8 cellular contexts compared by ENCODE assay signal in genomic region chr13:49791214-49791752, GRCh38. TPM values are rescaled to one million over a fixed set of nuclear protein-coding genes. Genes with fewer than 3 reads are reported as not detected.
DNase-seq lines count a peak whose midpoint lies in the region; TF ChIP-seq lines count a peak whose summit lies in the region.

No MANE protein-coding gene starts in this region.

- TF ChIP-seq CTCF in GM12864 (IDR thresholded peaks at IDR 0.05; ENCODE audit: low read depth, low read length, missing control alignments) (peak; percentile 9), astrocyte of the cerebellum (IDR thresholded peaks at IDR 0.05; ENCODE audit: low read depth, low read length, missing control alignments) (peak; percentile 10), smooth muscle cell (IDR thresholded peaks at IDR 0.05; ENCODE audit: borderline replicate concordance, insufficient read depth, poor library complexity, severe bottlenecking) (no peak)

- H3K4me3 ChIP-seq in ACC112 (ENCODE audit: low read depth, low read length) (peak overlapping the region; percentile 84), GM12864 (ENCODE audit: low read depth, low read length) (peak overlapping the region; percentile 94), astrocyte of the cerebellum (ENCODE audit: low read depth, low read length) (peak overlapping the region; percentile 69), smooth muscle cell (peak overlapping the region; percentile 61)

- 6% methylated on average over 11 of the region's 11 CpGs for WGBS in smooth muscle cell (ENCODE audit: low lambda C conversion rate)

- H3K9me3 ChIP-seq in smooth muscle cell (replicated peaks; ENCODE audit: low read depth), result no peaks in the 10 kb centered on the region

- H3F3A ChIP-seq in smooth muscle cell (ENCODE audit: low read depth), result no peaks in the 10 kb centered on the region

- H4K20me1 ChIP-seq in smooth muscle cell (ENCODE audit: low read depth), result peaks cover 53% of the 10 kb centered on the region

- no peaks in the 10 kb centered on the region for H3K36me3 ChIP-seq in ACC112 (ENCODE audit: insufficient read depth, low read length)
- H3K36me3 ChIP-seq in smooth muscle cell (ENCODE audit: low read depth), result no peaks in the 10 kb centered on the region

- no peak overlapping the region for H2AFZ ChIP-seq in ACC112 (ENCODE audit: low read length, unreplicated experiment)
- peak overlapping the region; percentile 47 for H2AFZ ChIP-seq in smooth muscle cell (ENCODE audit: low read depth)

- in situ Hi-C loops in astrocyte of the cerebellum (cut with HindIII; ENCODE audit: low sequenced_read_pairs), result no loop called here

- H3K4me2 ChIP-seq in smooth muscle cell, result peak overlapping the region; percentile 87

- no peak overlapping the region for H3K27ac ChIP-seq in ACC112 (ENCODE audit: low read depth, low read length)
- H3K27ac ChIP-seq in smooth muscle cell (ENCODE audit: low read depth), result peak overlapping the region; percentile 90

- H3K79me2 ChIP-seq in ACC112 (ENCODE audit: control insufficient read depth, insufficient read depth, low read length, unreplicated experiment), result peaks cover 52% of the 10 kb centered on the region
- H3K79me2 ChIP-seq in smooth muscle cell (ENCODE audit: low read depth), result peaks cover 51% of the 10 kb centered on the region

- H3K27me3 ChIP-seq in ACC112 (ENCODE audit: insufficient read depth, low read length) (no peaks in the 10 kb centered on the region), smooth muscle cell (ENCODE audit: low read depth) (no peaks in the 10 kb centered on the region)

- peak overlapping the region; percentile 77 for H3K9ac ChIP-seq in smooth muscle cell (ENCODE audit: low read depth)

- H3K4me1 ChIP-seq in ACC112 (ENCODE audit: control insufficient read depth, insufficient read depth, low read length, unreplicated experiment) (peaks cover 21% of the 10 kb centered on the region), smooth muscle cell (ENCODE audit: low read depth) (peaks cover 8% of the 10 kb centered on the region)

- peak; percentile 45 for DNase-seq in GM12864 (ENCODE audit: low read depth)
- DNase-seq in NCI-H1694 treated with DMSO at 0.1 percent for 48 hours (lab: John Stamatoyannopoulos, UW), result peak; percentile 24
- no peak for DNase-seq in astrocyte of the cerebellum (ENCODE audit: low read depth)
- peak; percentile 23 for DNase-seq in iPS-NIHi11 (ENCODE audit: low spot score)
- no peak for DNase-seq in smooth muscle cell (lab: John Stamatoyannopoulos, UW; ENCODE audit: unreplicated experiment)
- DNase-seq in NCI-H2196 treated with DMSO at 0.1 percent for 48 hours (lab: John Stamatoyannopoulos, UW; ENCODE audit: unreplicated experiment), result no peak
- DNase-seq in NCI-H187 (lab: John Stamatoyannopoulos, UW), result no peak

RNA-seq across cellular contexts. Expression of gene KPNA3, which starts 1.2 kb away (rescaled TPM):
- 36.2 and 38.9 TPM in 2 replicates for total RNA-seq in smooth muscle cell
- polyA plus RNA-seq in smooth muscle cell, result 19.0 and 22.7 TPM in 2 replicates

Comparison
In these comparisons a context has a peak if more than half of its experiments do, and no peak if none do; other contexts are left out.
1. DNase-seq: peak in GM12864 (single experiment), NCI-H1694 treated with DMSO at 0.1 percent for 48 hours (single experiment) and iPS-NIHi11 (single experiment); none in astrocyte of the cerebellum (single experiment), smooth muscle cell (single experiment), NCI-H2196 treated with DMSO at 0.1 percent for 48 hours (single experiment) and NCI-H187 (0 of 2).
2. Peak in every context shown above with its lines, with median percentiles within 50 percentile points of each other: H3K4me3 ChIP-seq.